ENCODE assay signal across 1 cellular context in the genomic region with DNA sequence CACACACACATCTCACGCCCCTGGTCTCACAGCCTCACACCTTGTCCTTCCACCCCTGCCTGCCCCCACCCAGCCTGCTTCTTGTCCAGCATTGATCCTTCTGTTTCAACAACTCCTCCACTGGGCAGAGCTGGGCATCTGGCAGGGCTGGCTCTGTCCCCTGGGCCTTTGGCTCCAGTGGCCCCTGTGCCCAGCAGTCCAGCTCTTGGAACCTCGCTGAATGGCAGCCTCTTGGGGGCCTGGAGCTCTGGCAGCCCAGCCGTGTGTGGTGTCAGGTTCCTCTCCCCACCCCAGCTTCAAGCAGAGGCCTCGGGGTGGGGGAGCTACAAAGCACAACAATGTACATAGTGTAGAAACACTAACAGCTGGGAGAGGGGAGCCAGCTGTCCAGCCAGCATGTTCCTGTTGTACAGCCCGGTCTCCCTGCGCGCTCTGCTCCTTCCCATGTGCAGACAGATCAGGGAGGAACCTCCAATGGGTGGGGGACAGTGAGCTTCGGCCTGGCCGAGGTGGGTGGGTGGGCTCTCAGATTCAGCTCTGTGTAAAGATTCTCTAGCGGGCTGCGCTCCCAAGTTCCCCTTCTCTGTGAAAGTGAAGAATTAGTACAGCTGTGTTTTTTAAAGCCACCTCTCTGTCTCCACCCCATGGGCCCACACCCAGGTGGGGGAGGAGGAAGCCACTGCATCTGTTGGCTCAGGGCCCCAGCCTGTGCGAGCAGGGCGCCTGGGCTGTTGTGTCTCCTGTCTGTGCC.
TF ChIP-seq lines count a peak whose summit lies in the region.

No MANE protein-coding gene starts in this region.

TF ChIP-seq in IMR-90, 13 proteins besides CTCF, POLR2A, EP300 and RAD21 (continued from another document):
- TF ChIP-seq CEBPB (IDR thresholded peaks at IDR 0.05; ENCODE audit: low read depth, low read length) (no peak), CHD1 (IDR thresholded peaks at IDR 0.05; ENCODE audit: low read depth, low read length) (no peak), MAFK (IDR thresholded peaks at IDR 0.05; ENCODE audit: low read depth, low read length) (no peak), MAZ (IDR thresholded peaks at IDR 0.05; ENCODE audit: borderline replicate concordance, low read depth, low read length) (peak; percentile 55; the same call in 1 of the 2 replicates), SMC3 (IDR thresholded peaks at IDR 0.05; ENCODE audit: low read depth, low read length) (no peak), NFE2L2 (IDR thresholded peaks at IDR 0.05; ENCODE audit: low read depth, low read length) (no peak), RCOR1 (IDR thresholded peaks at IDR 0.05; ENCODE audit: insufficient replicate concordance, low read length) (no peak), BHLHE40 (IDR thresholded peaks at IDR 0.05; ENCODE audit: low read depth, low read length) (no peak), RFX5 (IDR thresholded peaks at IDR 0.05; ENCODE audit: low read depth, low read length) (no peak)
